ENCODE assay signal across 32 cellular contexts in the genomic region with DNA sequence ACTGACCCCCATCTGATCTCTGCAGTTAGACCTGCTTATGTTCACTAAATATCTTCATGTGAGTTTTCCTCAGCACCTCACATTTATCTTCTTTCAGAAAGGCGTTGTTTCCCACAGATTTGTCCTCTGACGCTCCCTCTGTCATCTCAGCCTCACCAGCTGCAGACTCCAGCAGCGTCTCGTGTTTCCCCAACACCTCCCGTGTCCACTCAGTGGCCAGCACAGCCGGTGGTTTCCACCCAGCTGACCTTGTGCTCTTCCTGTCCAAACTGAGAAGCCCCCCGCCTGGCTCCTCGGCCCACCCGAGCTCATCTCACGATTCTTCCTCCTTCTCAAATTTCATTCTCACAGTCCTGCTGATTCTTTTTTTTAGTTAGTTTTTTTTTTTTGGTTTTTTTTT.
"Had no signal": no experiment of that assay in that cellular context is flagged by ENCODE, and none has a peak within 500 bp of the region (broad histone marks: within the 10 kb centered on the region; RNA-seq: fewer than 3 reads in every experiment).

No MANE protein-coding gene starts in this region.

- FAIRE-seq: islet of Langerhans, small intestine had no signal

- H3K27ac Mint-ChIP-seq: activated CD8-positive, alpha-beta T cell treated with anti-CD3 and anti-CD28 coated beads for 36 hours; activated naive CD8-positive, alpha-beta T cell; stimulated activated naive B cell treated with anti-CD40 and anti-IgM and Interleukin-4, amounts not matched to agents 10 μg/mL and 1 μg/mL and 100 μg/mL, for 72 hours had no signal

- H3K4me1 ChIP-seq: body of pancreas, foreskin keratinocyte, sigmoid colon, stomach, suprapubic skin, tibial artery, upper lobe of right lung had no signal

- ATAC-seq: activated CD8-positive, alpha-beta T cell treated with anti-CD3 and anti-CD28 coated beads for 36 hours; activated T-cell treated with anti-CD3 and anti-CD28 coated beads, Interleukin-2, amount 50 U/mL, for 4 hours; body of pancreas; esophagus mucosa; foreskin keratinocyte; naive thymus-derived CD4-positive, alpha-beta T cell; stimulated activated naive B cell treated with anti-CD40 and anti-IgM and Interleukin-4, amounts not matched to agents 10 μg/mL and 1 μg/mL and 100 μg/mL, for 72 hours; upper lobe of right lung had no signal

- H3K27ac ChIP-seq: body of pancreas, cardiac muscle cell, foreskin keratinocyte, sigmoid colon, SK-N-MC, stomach, suprapubic skin, tibial artery, upper lobe of right lung, WERI-Rb-1 had no signal

- DNase-seq: activated CD4-positive, alpha-beta T cell treated with anti-CD3 and anti-CD28 coated beads, Interleukin-2, amount 50 U/mL, for 1 hour; activated CD4-positive, CD25-positive, alpha-beta regulatory T cell treated with anti-CD3 and anti-CD28 coated beads, Interleukin-2, amount 50 U/mL, for 72 hours; activated CD8-positive, alpha-beta T cell treated with anti-CD3 and anti-CD28 coated beads for 36 hours; activated effector memory CD4-positive, alpha-beta T cell treated with Interleukin-2 at 50 U/mL for 16 hours; activated naive CD4-positive, alpha-beta T cell treated with Interleukin-2 at 50 U/mL for 16 hours; activated T-cell treated with anti-CD3 and anti-CD28 coated beads, Interleukin-2, amount 50 U/mL, for 4 hours; anterior cingulate cortex; body of pancreas; cerebellar nuclear complex; cortex of kidney; foreskin keratinocyte; mammary epithelial cell; naive thymus-derived CD4-positive, alpha-beta T cell; retina; sigmoid colon; small intestine; stimulated activated CD4-positive, alpha-beta T cell treated with anti-CD3 and anti-CD28 coated beads, Interleukin-1b, Interleukin-23, amount 100 ng/mL, for 48 hours; stimulated activated CD4-positive, alpha-beta T cell treated with anti-CD3 and anti-CD28 coated beads, Interleukin-4, amount 100 ng/mL, for 4 hours; stimulated activated CD8-positive, alpha-beta memory T cell treated with anti-CD3 and anti-CD28 coated beads, Interleukin-4, amount 100 ng/mL, for 48 hours; stimulated activated naive B cell treated with anti-CD40 and anti-IgM and Interleukin-4, amounts not matched to agents 10 μg/mL and 1 μg/mL and 100 μg/mL, for 72 hours; stomach; T1000; tibial artery; upper lobe of right lung; WERI-Rb-1 had no signal

- H3K4me3 Mint-ChIP-seq: activated CD8-positive, alpha-beta T cell treated with anti-CD3 and anti-CD28 coated beads for 36 hours; activated naive CD8-positive, alpha-beta T cell; activated T-cell treated with anti-CD3 and anti-CD28 coated beads, Interleukin-2, amount 50 U/mL, for 4 hours; naive thymus-derived CD4-positive, alpha-beta T cell; stimulated activated naive B cell treated with anti-CD40 and anti-IgM and Interleukin-4, amounts not matched to agents 10 μg/mL and 1 μg/mL and 100 μg/mL, for 72 hours had no signal

- H3K4me3 ChIP-seq: body of pancreas, cardiac muscle cell, sigmoid colon, SK-N-MC, stomach, suprapubic skin, tibial artery, upper lobe of right lung had no signal

- H3K27me3 Mint-ChIP-seq: activated CD8-positive, alpha-beta T cell treated with anti-CD3 and anti-CD28 coated beads for 36 hours; activated naive CD8-positive, alpha-beta T cell; naive thymus-derived CD4-positive, alpha-beta T cell; progenitor cell of endocrine pancreas; stimulated activated naive B cell treated with anti-CD40 and anti-IgM and Interleukin-4, amounts not matched to agents 10 μg/mL and 1 μg/mL and 100 μg/mL, for 72 hours had no signal

- H3K9me3 Mint-ChIP-seq: activated CD8-positive, alpha-beta T cell treated with anti-CD3 and anti-CD28 coated beads for 36 hours; activated T-cell treated with anti-CD3 and anti-CD28 coated beads, Interleukin-2, amount 50 U/mL, for 4 hours; stimulated activated naive B cell treated with anti-CD40 and anti-IgM and Interleukin-4, amounts not matched to agents 10 μg/mL and 1 μg/mL and 100 μg/mL, for 72 hours had no signal

- H3K9me3 ChIP-seq: body of pancreas, sigmoid colon, stomach, suprapubic skin, tibial artery, upper lobe of right lung had no signal

- H3K27me3 ChIP-seq: body of pancreas, cardiac muscle cell, foreskin keratinocyte, sigmoid colon, stomach, suprapubic skin, tibial artery, upper lobe of right lung had no signal
